In genomic region chr2:10720983-10721343, GRCh38 we compare ENCODE assay signal across 9 cellular contexts. TPM values are rescaled to one million over a fixed set of nuclear protein-coding genes. Genes with fewer than 3 reads are reported as not detected.
DNase-seq lines count a peak whose midpoint lies in the region; ATAC-seq and TF ChIP-seq lines count a peak whose summit lies in the region.
"Had no signal": no experiment of that assay in that cellular context is flagged by ENCODE, and none has a peak within 500 bp of the region (broad histone marks: within the 10 kb centered on the region; RNA-seq: fewer than 3 reads in every experiment).

No MANE protein-coding gene starts in this region.

- TF ChIP-seq CTCF in GM12875 (IDR thresholded peaks at IDR 0.05; ENCODE audit: borderline replicate concordance, insufficient read depth, low read depth, low read length) = no peak
- TF ChIP-seq CTCF in MCF 10A (IDR thresholded peaks at IDR 0.05; ENCODE audit: unreplicated experiment) = no peak
- TF ChIP-seq CTCF in osteocyte (IDR thresholded peaks at IDR 0.05) = no peak

- no peaks in the 10 kb centered on the region for H3K36me3 ChIP-seq in HUES6 (ENCODE audit: control insufficient read depth, insufficient read depth, low read length)

- H3K27ac Mint-ChIP-seq in MCF 10A (ENCODE audit: low read depth, unreplicated experiment) (no peak overlapping the region), osteocyte (ENCODE audit: unreplicated experiment) (no peak overlapping the region)
- H3K27ac Mint-ChIP-seq in natural killer cell treated with Interleukin-12 subunit alpha and Interleukin-12 subunit beta and Interleukin-15 and Interleukin-18, amount 100 ng/mL, for 72 hours = no peak overlapping the region

- CTCF ChIA-PET in MCF 10A (lab: Yijun Ruan, JAX) = no interaction called here

- peaks cover 2% of the 10 kb centered on the region; the same call in 1 of the 2 replicates for H3K4me1 ChIP-seq in HUES6 (ENCODE audit: control insufficient read depth, insufficient read depth, low read length)

- H3K4me1 Mint-ChIP-seq in MCF 10A (ENCODE audit: insufficient read depth, unreplicated experiment) (peaks cover 22% of the 10 kb centered on the region), osteocyte (ENCODE audit: unreplicated experiment) (peaks cover 21% of the 10 kb centered on the region)
- peaks cover 0 to 5% of the 10 kb centered on the region in 2 donors for H3K4me1 Mint-ChIP-seq in natural killer cell treated with Interleukin-12 subunit alpha and Interleukin-12 subunit beta and Interleukin-15 and Interleukin-18, amount 100 ng/mL, for 72 hours (ENCODE audit: low read depth in 2 of 2)

- BruUV-seq in MCF 10A (replicated peaks; lab: Mats Ljungman, UMichigan) = no TSS peak

- H3K4me3 ChIP-seq in GM12875 (ENCODE audit: low read depth, low read length) (peak overlapping the region; percentile 36), HUES6 (ENCODE audit: low read depth, low read length) (peak overlapping the region; percentile 61)

- no peak for DNase-seq in MCF 10A (ENCODE audit: unreplicated experiment)
- DNase-seq in osteocyte (ENCODE audit: extremely low spot score, unreplicated experiment) = no peak
- DNase-seq in natural killer cell treated with Interleukin-12 subunit alpha and Interleukin-12 subunit beta and Interleukin-15 and Interleukin-18, amount 100 ng/mL, for 72 hours (ENCODE audit: low spot score) = no peak
- DNase-seq in erythroblast (lab: John Stamatoyannopoulos, UW) = no peak
- no peak for DNase-seq in stimulated activated CD4-positive, alpha-beta T cell treated with anti-CD3 and anti-CD28 coated beads, Interleukin-12 subunit alpha, Interleukin-12 subunit beta, amount 100 ng/mL, for 4 hours

- H3K4me3 Mint-ChIP-seq in MCF 10A (ENCODE audit: unreplicated experiment) = peak overlapping the region; percentile 21
- H3K4me3 Mint-ChIP-seq in osteocyte (ENCODE audit: unreplicated experiment) = peak overlapping the region; percentile 51
- H3K4me3 Mint-ChIP-seq in natural killer cell treated with Interleukin-12 subunit alpha and Interleukin-12 subunit beta and Interleukin-15 and Interleukin-18, amount 100 ng/mL, for 72 hours = no peak overlapping the region

- H3K36me3 Mint-ChIP-seq in MCF 10A (ENCODE audit: insufficient read depth, unreplicated experiment) = no peaks in the 10 kb centered on the region
- no peaks in the 10 kb centered on the region for H3K36me3 Mint-ChIP-seq in osteocyte (ENCODE audit: unreplicated experiment)
- H3K36me3 Mint-ChIP-seq in natural killer cell treated with Interleukin-12 subunit alpha and Interleukin-12 subunit beta and Interleukin-15 and Interleukin-18, amount 100 ng/mL, for 72 hours = no peaks in the 10 kb centered on the region

- no peaks in the 10 kb centered on the region for H3K9me3 ChIP-seq in HUES6 (ENCODE audit: control insufficient read depth, insufficient read depth, low read depth, low read length)

- H3K9me3 Mint-ChIP-seq in MCF 10A (ENCODE audit: unreplicated experiment) (no peaks in the 10 kb centered on the region), osteocyte (ENCODE audit: unreplicated experiment) (no peaks in the 10 kb centered on the region)
- no peaks in the 10 kb centered on the region for H3K9me3 Mint-ChIP-seq in natural killer cell treated with Interleukin-12 subunit alpha and Interleukin-12 subunit beta and Interleukin-15 and Interleukin-18, amount 100 ng/mL, for 72 hours

- peaks cover 86% of the 10 kb centered on the region for H3K27me3 ChIP-seq in HUES6 (ENCODE audit: control insufficient read depth, insufficient read depth, low read length)

- no peak for TF ChIP-seq POLR2A in erythroblast (IDR thresholded peaks at IDR 0.05; ENCODE audit: low read length)

- no peak overlapping the region for H3K27ac ChIP-seq in HUES6 (ENCODE audit: low read depth, low read length)

- H3K27me3 Mint-ChIP-seq in MCF 10A (ENCODE audit: insufficient read depth, unreplicated experiment) (peaks cover 34% of the 10 kb centered on the region), osteocyte (ENCODE audit: unreplicated experiment) (peaks cover 48% of the 10 kb centered on the region)
- H3K27me3 Mint-ChIP-seq in natural killer cell treated with Interleukin-12 subunit alpha and Interleukin-12 subunit beta and Interleukin-15 and Interleukin-18, amount 100 ng/mL, for 72 hours = peaks cover 32 to 38% of the 10 kb centered on the region in 2 donors

- ATAC-seq in HG03378 (IDR thresholded peaks at IDR 0.05; ENCODE audit: unreplicated experiment) = no peak
- ATAC-seq in natural killer cell treated with Interleukin-12 subunit alpha and Interleukin-12 subunit beta and Interleukin-15 and Interleukin-18, amount 100 ng/mL, for 72 hours = no peak

- intact Hi-C loops in MCF 10A (cut with micrococcal nuclease) = no loop called here

- H3K9ac ChIP-seq in HUES6 (ENCODE audit: low read length) = no peak overlapping the region

- POLR2A ChIA-PET in MCF 10A (lab: Yijun Ruan, JAX) = no interaction called here

RNA-seq across cellular contexts. Expression of gene ATP6V1C2, which starts 0.5 kb away (rescaled TPM):
- total RNA-seq in MCF 10A (2022) (0.19 and 0.47 TPM in 2 replicates), osteocyte (not detected in 2 replicates)
- not detected for total RNA-seq in natural killer cell treated with Interleukin-12 subunit alpha and Interleukin-12 subunit beta and Interleukin-15 and Interleukin-18, amount 100 ng/mL, for 72 hours
- total RNA-seq: mononuclear cell had no signal

RNA-seq across cellular contexts. Expression of gene NOL10, which starts 31.2 kb away (rescaled TPM):
- 35.4 and 40.9 TPM in 2 replicates for total RNA-seq in MCF 10A (2022)
- total RNA-seq in osteocyte = 25.3 and 26.1 TPM in 2 replicates
- total RNA-seq in natural killer cell treated with Interleukin-12 subunit alpha and Interleukin-12 subunit beta and Interleukin-15 and Interleukin-18, amount 100 ng/mL, for 72 hours = 10 to 100 TPM; 35.7 to 49.6 TPM
